19 cellular contexts compared by ENCODE assay signal in the genomic region with DNA sequence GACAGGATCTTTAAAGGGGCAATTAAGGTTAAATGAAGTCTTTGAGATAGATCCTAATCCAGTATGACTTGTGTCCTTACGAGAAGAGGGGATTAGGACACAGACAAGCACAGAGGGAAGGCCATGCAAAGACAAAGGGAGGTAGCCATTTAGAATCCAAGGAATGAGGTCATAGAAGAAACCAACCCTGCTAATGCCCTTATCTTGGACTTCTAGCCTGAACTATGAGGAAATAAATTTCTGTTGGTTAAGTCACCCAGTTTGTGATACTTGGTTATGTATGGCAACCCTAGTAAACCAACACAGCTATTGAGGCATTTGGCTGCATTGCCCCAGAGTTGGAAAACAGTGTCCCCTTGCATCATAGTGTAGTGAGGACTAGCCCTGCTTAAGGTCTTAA.
DNase-seq lines count a peak whose midpoint lies in the region; ATAC-seq, FAIRE-seq and TF ChIP-seq lines count a peak whose summit lies in the region.
"Had no signal": no experiment of that assay in that cellular context is flagged by ENCODE, and none has a peak within 500 bp of the region (broad histone marks: within the 10 kb centered on the region; RNA-seq: fewer than 3 reads in every experiment).

No MANE protein-coding gene starts in this region.

- H3K4me1 Mint-ChIP-seq in activated T-helper 17 cell treated with anti-CD3 and anti-CD28 coated beads, Interleukin-2, amount 50 U/mL, for 72 hours: peaks cover 10% of the 10 kb centered on the region

- no peaks in the 10 kb centered on the region for H3K36me3 ChIP-seq in left ventricle myocardium inferior
- H3K36me3 ChIP-seq in hepatocyte (replicated peaks; ENCODE audit: insufficient read depth, low read depth): no peaks in the 10 kb centered on the region
- H3K36me3 ChIP-seq in small intestine (ENCODE audit: control insufficient read depth in 2 of 2, insufficient read depth in 2 of 2, low read length in 2 of 2): peaks cover 0 to 2% of the 10 kb centered on the region in 2 donors

- no peaks in the 10 kb centered on the region for H3K9me3 ChIP-seq in left ventricle myocardium inferior (replicated peaks)
- H3K9me3 ChIP-seq in hepatocyte (ENCODE audit: low read depth): no peaks in the 10 kb centered on the region
- H3K9me3 ChIP-seq in small intestine (ENCODE audit: control insufficient read depth, low read depth): no peaks in the 10 kb centered on the region

- H3K27ac Mint-ChIP-seq in activated T-helper 17 cell treated with anti-CD3 and anti-CD28 coated beads, Interleukin-2, amount 50 U/mL, for 72 hours: no peak overlapping the region
- H3K27ac Mint-ChIP-seq: activated naive CD4-positive, alpha-beta T cell treated with anti-CD3 and anti-CD28 coated beads for 36 hours; naive thymus-derived CD4-positive, alpha-beta T cell; T-helper 17 cell had no signal

- no peak overlapping the region for H2AFZ ChIP-seq in hepatocyte

- H3K27ac ChIP-seq in left ventricle myocardium inferior (replicated peaks): peak overlapping the region; percentile 84
- peak overlapping the region; percentile 75 for H3K27ac ChIP-seq in hepatocyte
- no peak overlapping the region for H3K27ac ChIP-seq in small intestine (ENCODE audit: low read depth in 1 of 2, low read length in 1 of 2)
- no peak overlapping the region for H3K27ac ChIP-seq in coronary artery
- H3K27ac ChIP-seq: 22Rv1, C4-2B had no signal

- H3K27me3 ChIP-seq in left ventricle myocardium inferior (ENCODE audit: low read depth): no peaks in the 10 kb centered on the region
- no peaks in the 10 kb centered on the region for H3K27me3 ChIP-seq in hepatocyte
- H3K27me3 ChIP-seq in small intestine (ENCODE audit: control insufficient read depth in 2 of 2, insufficient read depth in 2 of 2, low read length in 2 of 2): no peaks in the 10 kb centered on the region

- H3K4me3 Mint-ChIP-seq in activated T-helper 17 cell treated with anti-CD3 and anti-CD28 coated beads, Interleukin-2, amount 50 U/mL, for 72 hours: no peak overlapping the region
- H3K4me3 Mint-ChIP-seq: activated naive CD4-positive, alpha-beta T cell treated with anti-CD3 and anti-CD28 coated beads for 36 hours; naive thymus-derived CD4-positive, alpha-beta T cell; T-helper 17 cell had no signal

- H4K20me1 ChIP-seq in hepatocyte (ENCODE audit: insufficient read depth, poor library complexity, severe bottlenecking): no peaks in the 10 kb centered on the region

- TF ChIP-seq CTCF in left ventricle myocardium inferior (IDR thresholded peaks at IDR 0.05; ENCODE audit: borderline replicate concordance) (no peak), hepatocyte (IDR thresholded peaks at IDR 0.05; ENCODE audit: poor library complexity) (no peak), coronary artery (IDR thresholded peaks at IDR 0.05) (no peak)

- H3K36me3 Mint-ChIP-seq in activated T-helper 17 cell treated with anti-CD3 and anti-CD28 coated beads, Interleukin-2, amount 50 U/mL, for 72 hours (ENCODE audit: low read depth): no peaks in the 10 kb centered on the region
- H3K36me3 Mint-ChIP-seq: naive thymus-derived CD4-positive, alpha-beta T cell had no signal

- H3K79me2 ChIP-seq in hepatocyte: no peaks in the 10 kb centered on the region

- H3K4me3 ChIP-seq in left ventricle myocardium inferior (no peak overlapping the region), hepatocyte (no peak overlapping the region), small intestine (ENCODE audit: low read depth in 1 of 2, low read length in 2 of 2) (no peak overlapping the region), coronary artery (no peak overlapping the region)

- no peak for FAIRE-seq in small intestine (lab: Jason Lieb, UNC)
- FAIRE-seq: endometrium had no signal

- no peak for ATAC-seq in left cardiac atrium
- no peak for ATAC-seq in activated T-helper 17 cell treated with anti-CD3 and anti-CD28 coated beads, Interleukin-2, amount 50 U/mL, for 72 hours (replicated peaks)
- ATAC-seq in HG02852 (IDR thresholded peaks at IDR 0.05; ENCODE audit: unreplicated experiment): no peak
- ATAC-seq: left ventricle myocardium superior; naive thymus-derived CD4-positive, alpha-beta T cell; T-helper 17 cell had no signal

- peaks cover 78% of the 10 kb centered on the region for H3K4me1 ChIP-seq in left ventricle myocardium inferior
- H3K4me1 ChIP-seq in hepatocyte (ENCODE audit: insufficient read depth): no peaks in the 10 kb centered on the region
- peaks cover 5 to 6% of the 10 kb centered on the region in 2 donors for H3K4me1 ChIP-seq in small intestine (ENCODE audit: control insufficient read depth in 2 of 2, insufficient read depth in 1 of 2, low read depth in 1 of 2, low read length in 1 of 2)

- H3K4me2 ChIP-seq in hepatocyte: no peak overlapping the region

- H3K9me2 ChIP-seq in hepatocyte (replicated peaks; ENCODE audit: insufficient read depth): no peaks in the 10 kb centered on the region

- intact Hi-C loops in left ventricle myocardium inferior (cut with micrococcal nuclease): no loop called here
- intact Hi-C loops in left cardiac atrium (cut with DNase I): no loop called here

- no peaks in the 10 kb centered on the region for H3K9me3 Mint-ChIP-seq in activated T-helper 17 cell treated with anti-CD3 and anti-CD28 coated beads, Interleukin-2, amount 50 U/mL, for 72 hours
- H3K9me3 Mint-ChIP-seq: activated naive CD4-positive, alpha-beta T cell treated with anti-CD3 and anti-CD28 coated beads for 36 hours; naive thymus-derived CD4-positive, alpha-beta T cell had no signal

- WGBS in hepatocyte (ENCODE audit: low lambda C conversion rate, missing lambda C conversion rate): 86% methylated on average over 1 of the region's 1 CpG
- 92 to 100% (median 95%) methylated on average over 1 of the region's 1 CpG for WGBS in small intestine, 3 donors

- no peaks in the 10 kb centered on the region for H3K27me3 Mint-ChIP-seq in activated T-helper 17 cell treated with anti-CD3 and anti-CD28 coated beads, Interleukin-2, amount 50 U/mL, for 72 hours
- H3K27me3 Mint-ChIP-seq: naive thymus-derived CD4-positive, alpha-beta T cell; T-helper 17 cell had no signal

- no peak for DNase-seq in left ventricle myocardium inferior
- DNase-seq in left cardiac atrium: no peak
- DNase-seq in astrocyte of the hippocampus (ENCODE audit: low read depth, low spot score): peak; percentile 41
- DNase-seq in hepatocyte (ENCODE audit: low spot score): peak; percentile 39
- DNase-seq in small intestine: peak; percentile 71
- DNase-seq in coronary artery (ENCODE audit: low spot score): no peak
- DNase-seq: activated CD4-positive, CD25-positive, alpha-beta regulatory T cell treated with anti-CD3 and anti-CD28 coated beads, Interleukin-2, amount 50 U/mL, for 72 hours; activated CD8-positive, alpha-beta memory T cell treated with anti-CD3 and anti-CD28 coated beads, Interleukin-2, amount 50 U/mL, for 48 hours; activated naive CD4-positive, alpha-beta T cell treated with anti-CD3 and anti-CD28 coated beads for 36 hours; DND-41; hippocampal formation; left ventricle myocardium superior; naive thymus-derived CD4-positive, alpha-beta T cell; T-helper 17 cell had no signal

Comparison
In these comparisons a context has a peak if more than half of its experiments do, and no peak if none do; other contexts are left out.
1. DNase-seq: peak in astrocyte of the hippocampus (single experiment), hepatocyte (single experiment) and small intestine (single experiment); none in left ventricle myocardium inferior (single experiment), left cardiac atrium (single experiment) and coronary artery (single experiment).
2. H3K27ac ChIP-seq: peak in left ventricle myocardium inferior (single experiment) and hepatocyte (single experiment); none in small intestine (0 of 2) and coronary artery (0 of 2).